Comparison of ENCODE assay signal across 8 cellular contexts in the genomic region with DNA sequence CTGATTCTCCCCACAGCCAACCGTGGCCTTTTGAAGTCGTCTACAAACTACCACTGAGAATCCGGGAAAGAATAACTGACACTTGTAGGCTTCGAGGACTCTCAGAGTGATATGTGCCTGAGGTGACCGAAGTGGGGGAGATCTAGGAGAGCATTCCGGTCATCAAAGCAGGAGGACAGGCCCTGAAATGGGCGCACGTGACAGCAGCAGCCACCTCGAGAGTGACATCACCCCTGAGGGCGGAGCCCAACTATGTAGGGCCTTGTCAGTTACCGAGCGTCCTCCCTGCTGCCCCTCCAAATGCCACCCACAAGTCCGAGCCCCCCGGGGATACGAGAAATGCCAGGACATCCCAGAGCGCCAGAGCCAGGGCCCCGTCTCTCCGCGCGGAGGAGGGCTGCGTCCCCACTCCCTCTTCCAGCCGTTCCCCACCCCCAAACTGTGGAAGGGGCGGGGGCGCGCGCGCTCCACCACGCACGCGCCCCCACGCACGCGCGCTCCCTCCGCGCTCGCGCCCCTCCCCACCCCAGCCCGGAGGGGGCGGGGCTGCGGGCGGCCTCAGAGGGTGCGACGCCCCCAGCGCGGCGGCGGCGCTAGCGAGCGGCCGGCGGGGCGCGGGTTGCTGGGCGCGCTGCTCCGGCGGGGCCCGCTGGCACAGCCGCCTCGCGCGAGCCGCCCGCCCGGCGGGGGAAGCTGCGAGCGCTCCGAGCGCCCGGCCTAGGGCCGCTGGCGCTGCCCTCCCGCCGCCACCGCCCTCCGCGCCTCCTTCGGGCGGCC. TPM values are rescaled to one million over a fixed set of nuclear protein-coding genes. Genes with fewer than 3 reads are reported as not detected.
DNase-seq lines count a peak whose midpoint lies in the region; ATAC-seq and TF ChIP-seq lines count a peak whose summit lies in the region.

A gene (plus strand): TSS at position 587 of the 777 bp plus-strand sequence. CDS start 43,325 bp downstream, outside the sequence.

- no peaks in the 10 kb centered on the region for H3K36me3 Mint-ChIP-seq in MCF 10A (ENCODE audit: insufficient read depth, unreplicated experiment)

- H3K9me3 ChIP-seq in iPS-15b (ENCODE audit: control insufficient read depth, insufficient read depth, low read length), result no peaks in the 10 kb centered on the region

- TF ChIP-seq CTCF in VCaP (conservative IDR thresholded peaks at IDR 0.05) (no peak; the same call in 1 of the 2 replicates), MCF 10A (IDR thresholded peaks at IDR 0.05; ENCODE audit: unreplicated experiment) (no peak)

- DNase-seq in ELF-1 (ENCODE audit: low read depth, low spot score) (peak; percentile 87), NCI-H2081 treated with DMSO at 0.1 percent for 48 hours (lab: John Stamatoyannopoulos, UW) (peak; percentile 47), MCF 10A (ENCODE audit: unreplicated experiment) (peak; percentile 48), sciatic nerve (ENCODE audit: low spot score) (peak; percentile 85)

- POLR2A ChIA-PET in MCF 10A (lab: Yijun Ruan, JAX), result interaction anchor here (0.6 to 6.1 kb wide), 11 partner anchors 44 to 294 kb away, joined by 3 to 46 read pairs (median 4); no protein-coding TSS in a partner anchor

- CTCF ChIA-PET in MCF 10A (lab: Yijun Ruan, JAX), result interaction anchor here (0.6 to 1.0 kb wide), 5 partner anchors 10 to 289 kb away, joined by 3 read pairs; no protein-coding TSS in a partner anchor

- ATAC-seq in HG02678 (IDR thresholded peaks at IDR 0.05; ENCODE audit: unreplicated experiment), result peak; percentile 61
- peak; percentile 95 for ATAC-seq in sciatic nerve
- no peak for ATAC-seq in GM21717 (IDR thresholded peaks at IDR 0.05; ENCODE audit: unreplicated experiment)

- H3K4me3 Mint-ChIP-seq in MCF 10A (ENCODE audit: unreplicated experiment), result peak within 1 kb of the TSS; percentile 90

- peak within 1 kb of the TSS; percentile 44 for H3K27ac Mint-ChIP-seq in MCF 10A (ENCODE audit: low read depth, unreplicated experiment)

- H3K4me1 Mint-ChIP-seq in MCF 10A (ENCODE audit: insufficient read depth, unreplicated experiment), result peaks cover 34% of the 10 kb centered on the region

- no peaks in the 10 kb centered on the region for H3K9me3 Mint-ChIP-seq in MCF 10A (ENCODE audit: unreplicated experiment)

- no peak within 1 kb of the TSS for H3K9ac ChIP-seq in iPS-15b (ENCODE audit: low read depth, low read length)

- H3K36me3 ChIP-seq in iPS-15b (ENCODE audit: control insufficient read depth, insufficient read depth, low read length), result no peaks in the 10 kb centered on the region

- H3K27ac ChIP-seq in VCaP, result peak within 1 kb of the TSS; percentile 79

- peaks cover 7% of the 10 kb centered on the region for H3K4me1 ChIP-seq in iPS-15b (ENCODE audit: control insufficient read depth, insufficient read depth, low read length)

- peaks cover 27% of the 10 kb centered on the region for H3K27me3 ChIP-seq in iPS-15b (ENCODE audit: control insufficient read depth, insufficient read depth, low read length)

- H3K4me3 ChIP-seq in iPS-15b (ENCODE audit: low read depth, low read length), result peak within 1 kb of the TSS; percentile 79

- no TSS peak for BruUV-seq in MCF 10A (replicated peaks; lab: Mats Ljungman, UMichigan)

- intact Hi-C loops in MCF 10A (cut with micrococcal nuclease) (loop anchor here (2.0 to 5.0 kb wide), 3 partner anchors 89 to 414 kb away; no protein-coding TSS in a partner anchor), sciatic nerve (cut with DNase I) (loop anchor here (5.0 kb wide), 1 partner anchor 264 kb away; no protein-coding TSS in a partner anchor)

- no peaks in the 10 kb centered on the region for H3K27me3 Mint-ChIP-seq in MCF 10A (ENCODE audit: insufficient read depth, unreplicated experiment)

RNA-seq across cellular contexts. Expression of the gene that starts here (rescaled TPM):
- total RNA-seq in MCF 10A (2022) (115 and 141 TPM in 2 replicates), sciatic nerve (82.9 TPM)
